Comparison of ENCODE assay signal across 10 cellular contexts in the genomic region with DNA sequence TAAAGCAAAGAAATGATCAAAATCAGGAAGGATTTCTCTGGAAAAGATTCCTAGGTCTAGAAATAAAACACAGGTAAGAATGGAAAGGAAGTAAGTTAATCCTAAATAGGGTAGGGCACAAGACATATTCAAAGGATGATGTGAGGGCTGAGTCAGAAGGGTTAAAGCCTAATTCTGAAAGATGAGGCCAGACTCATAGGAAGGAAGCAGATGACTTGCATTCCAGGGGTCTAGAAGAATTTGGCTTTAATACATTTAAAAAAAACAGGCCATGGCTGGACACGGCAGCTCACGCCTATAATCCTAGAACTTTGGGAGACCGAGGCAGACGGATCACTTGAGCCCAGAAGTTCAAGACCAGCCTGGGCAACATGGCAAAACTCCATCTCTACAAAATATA. TPM values are rescaled to one million over a fixed set of nuclear protein-coding genes. Genes with fewer than 3 reads are reported as not detected.
DNase-seq lines count a peak whose midpoint lies in the region; ATAC-seq and TF ChIP-seq lines count a peak whose summit lies in the region.
"Had no signal": no experiment of that assay in that cellular context is flagged by ENCODE, and none has a peak within 500 bp of the region (broad histone marks: within the 10 kb centered on the region; RNA-seq: fewer than 3 reads in every experiment).

No MANE protein-coding gene starts in this region.

- H3K9me2 ChIP-seq in hepatocyte (replicated peaks; ENCODE audit: insufficient read depth) = no peaks in the 10 kb centered on the region

- H3K4me3 ChIP-seq in astrocyte of the cerebellum (ENCODE audit: low read depth, low read length) (no peak overlapping the region), hepatocyte (no peak overlapping the region)

- H3K36me3 ChIP-seq in hepatocyte (replicated peaks; ENCODE audit: insufficient read depth, low read depth) = no peaks in the 10 kb centered on the region

- no peaks in the 10 kb centered on the region for H3K27me3 ChIP-seq in hepatocyte

- TF ChIP-seq CTCF in astrocyte of the cerebellum (IDR thresholded peaks at IDR 0.05; ENCODE audit: low read depth, low read length, missing control alignments) (no peak), hepatocyte (IDR thresholded peaks at IDR 0.05; ENCODE audit: poor library complexity) (no peak)

- H3K79me2 ChIP-seq in hepatocyte = peaks cover 74% of the 10 kb centered on the region

- DNase-seq in ACHN (peak; percentile 68), HCEC 1CT (peak; percentile 97), astrocyte of the cerebellum (ENCODE audit: low read depth) (peak; percentile 43), hepatocyte (ENCODE audit: low spot score) (no peak), NCI-H1417 (lab: John Stamatoyannopoulos, UW) (no peak), pons (ENCODE audit: low spot score) (no peak), NOMO-1 (lab: John Stamatoyannopoulos, UW; ENCODE audit: unreplicated experiment in 2 of 2) (no peak)
- DNase-seq: effector CD8-positive, alpha-beta T cell; Kasumi-1 had no signal

- in situ Hi-C loops in ACHN (cut with HindIII; ENCODE audit: low pct_ligation_motif_present, low pct_unique_long_range_greater_than_20kb, low sequenced_read_pairs) = no loop called here
- in situ Hi-C loops in astrocyte of the cerebellum (cut with HindIII; ENCODE audit: low sequenced_read_pairs) = no loop called here

- H3K4me2 ChIP-seq in hepatocyte = peak overlapping the region; percentile 18

- no peak for ATAC-seq in HG03095 (IDR thresholded peaks at IDR 0.05; ENCODE audit: unreplicated experiment)

- no peak overlapping the region for H2AFZ ChIP-seq in hepatocyte

- H3K9me3 ChIP-seq in hepatocyte (ENCODE audit: low read depth) = no peaks in the 10 kb centered on the region

- peaks cover 29% of the 10 kb centered on the region for H4K20me1 ChIP-seq in hepatocyte (ENCODE audit: insufficient read depth, poor library complexity, severe bottlenecking)

- no peak overlapping the region for H3K27ac ChIP-seq in hepatocyte

- H3K4me1 ChIP-seq in hepatocyte (ENCODE audit: insufficient read depth) = peaks cover 17% of the 10 kb centered on the region

- 71% methylated on average over 4 of the region's 4 CpGs for WGBS in hepatocyte (ENCODE audit: low lambda C conversion rate, missing lambda C conversion rate)

RNA-seq across cellular contexts. Expression of a gene that starts 3.2 kb away (rescaled TPM):
- 176 and 189 TPM in 2 replicates for total RNA-seq in hepatocyte
- polyA plus RNA-seq in hepatocyte = 221 and 271 TPM in 2 replicates

Comparison
In these comparisons a context has a peak if more than half of its experiments do, and no peak if none do; other contexts are left out.
1. DNase-seq: peak in ACHN (single experiment), HCEC 1CT (single experiment) and astrocyte of the cerebellum (single experiment); none in hepatocyte (single experiment), NCI-H1417 (0 of 3), pons (single experiment) and NOMO-1 (0 of 2).